In genomic region chr9:109369285-109369684, GRCh38 we compare ENCODE assay signal across 18 cellular contexts.
A peak's percentile ranks its signal among the peaks of the same experiment; 100 is the strongest.
DNase-seq lines count a peak whose midpoint lies in the region; ATAC-seq and TF ChIP-seq lines count a peak whose summit lies in the region.
"Had no signal": no experiment of that assay in that cellular context is flagged by ENCODE, and none has a peak within 500 bp of the region (broad histone marks: within the 10 kb centered on the region; RNA-seq: fewer than 3 reads in every experiment).

No MANE protein-coding gene starts in this region.

- no peak for TF ChIP-seq CTCF in RWPE2 (IDR thresholded peaks at IDR 0.05; ENCODE audit: poor library complexity, severe bottlenecking)

- ATAC-seq in GM18517 (IDR thresholded peaks at IDR 0.05; ENCODE audit: unreplicated experiment) (peak; percentile 66), GM21447 (IDR thresholded peaks at IDR 0.05; ENCODE audit: unreplicated experiment) (peak; percentile 75), HG03103 (IDR thresholded peaks at IDR 0.05; ENCODE audit: low read depth, unreplicated experiment) (peak; percentile 87), RWPE2 (ENCODE audit: low read depth) (peak; percentile 56; the same call in 1 of the 3 replicates)
- ATAC-seq: activated naive CD4-positive, alpha-beta T cell treated with anti-CD3 and anti-CD28 coated beads, Interleukin-2, amount 50 U/mL, for 72 hours; SK-N-SH treated with all-trans-retinoic acid at 6 μM for 48 hours; stimulated activated naive CD8-positive, alpha-beta T cell treated with anti-CD3 and anti-CD28 coated beads, Interleukin-15, Interleukin-2, amounts not matched to agents 100 U/mL and 50 U/mL, for 24 hours; WTC11 had no signal

- H3K36me3 ChIP-seq in RWPE2 (ENCODE audit: low read depth): no peaks in the 10 kb centered on the region
- H3K36me3 ChIP-seq: neutrophil had no signal

- no peaks in the 10 kb centered on the region for H3K4me1 ChIP-seq in RWPE2 (ENCODE audit: insufficient read depth, poor library complexity, severe bottlenecking)

- no peak overlapping the region for H3K27ac ChIP-seq in RWPE2 (ENCODE audit: poor library complexity, severe bottlenecking)
- H3K27ac ChIP-seq: neutrophil had no signal

- DNase-seq in RWPE2 (ENCODE audit: low spot score) (no peak), NCI-H1105 treated with DMSO at 0.1 percent for 48 hours (lab: John Stamatoyannopoulos, UW) (no peak), Ammon's horn (ENCODE audit: low spot score) (no peak), UCSD-AML1 (lab: John Stamatoyannopoulos, UW; ENCODE audit: unreplicated experiment) (no peak)
- DNase-seq in activated effector memory CD4-positive, alpha-beta T cell treated with Interleukin-2 at 50 U/mL for 16 hours: no peak
- DNase-seq: activated CD8-positive, alpha-beta memory T cell treated with anti-CD3 and anti-CD28 coated beads, Interleukin-2, amount 50 U/mL, for 4 hours; caudate nucleus; foreskin melanocyte; NCI-H1930; NK-92 treated with Interleukin-12 subunit alpha and Interleukin-12 subunit beta, amount 100 ng/mL, for 24 hours; stimulated activated naive CD8-positive, alpha-beta T cell treated with anti-CD3 and anti-CD28 coated beads, Interleukin-15, Interleukin-2, amounts not matched to agents 100 U/mL and 50 U/mL, for 24 hours had no signal

- no peaks in the 10 kb centered on the region for H3K9me3 ChIP-seq in RWPE2 (ENCODE audit: severe bottlenecking)
- H3K9me3 ChIP-seq: neutrophil had no signal

- H3K4me3 ChIP-seq in RWPE2 (ENCODE audit: severe bottlenecking): no peak overlapping the region

- H3K27me3 ChIP-seq in RWPE2 (ENCODE audit: insufficient read depth, poor library complexity, severe bottlenecking): no peaks in the 10 kb centered on the region
